15 cellular contexts compared by ENCODE assay signal in genomic region chr7:137774793-137775201, GRCh38.
A peak's percentile ranks its signal among the peaks of the same experiment; 100 is the strongest.
DNase-seq lines count a peak whose midpoint lies in the region; ATAC-seq and TF ChIP-seq lines count a peak whose summit lies in the region.
"Had no signal": no experiment of that assay in that cellular context is flagged by ENCODE, and none has a peak within 500 bp of the region (broad histone marks: within the 10 kb centered on the region; RNA-seq: fewer than 3 reads in every experiment).

No MANE protein-coding gene starts in this region.

- H3K27ac ChIP-seq in stomach = no peak overlapping the region
- H3K27ac ChIP-seq: SJCRH30 had no signal

- H3K4me2 ChIP-seq in skeletal muscle satellite cell (ENCODE audit: low read length) = peak overlapping the region; percentile 79

- TF ChIP-seq CTCF in choroid plexus epithelial cell (conservative IDR thresholded peaks at IDR 0.05; ENCODE audit: low read depth, low read length) (no peak), stomach (IDR thresholded peaks at IDR 0.05) (no peak)

- no peak for DNase-seq in activated naive CD4-positive, alpha-beta T cell treated with anti-CD3 and anti-CD28 coated beads, Interleukin-2, amount 50 U/mL, for 72 hours (ENCODE audit: low spot score in 2 of 2)
- DNase-seq in activated naive CD4-positive, alpha-beta T cell (lab: John Stamatoyannopoulos, UW) = no peak
- DNase-seq in LHCN-M2 (ENCODE audit: low read depth) (peak; percentile 58), choroid plexus epithelial cell (ENCODE audit: low read depth) (peak; percentile 53), stomach (no peak), epidermal melanocyte (ENCODE audit: insufficient read length, low spot score) (no peak)
- DNase-seq: activated CD4-positive, CD25-positive, alpha-beta regulatory T cell treated with anti-CD3 and anti-CD28 coated beads, Interleukin-2, amount 50 U/mL, for 72 hours; erythroblast; left cardiac atrium; NCI-H446 treated with DMSO at 0.1 percent for 48 hours; SJCRH30; stimulated activated naive CD4-positive, alpha-beta T cell treated with Interleukin-2 at 50 U/mL for 16 hours had no signal

- TF ChIP-seq POLR2A in stomach (IDR thresholded peaks at IDR 0.05) = no peak

- ATAC-seq in activated naive CD4-positive, alpha-beta T cell treated with anti-CD3 and anti-CD28 coated beads, Interleukin-2, amount 50 U/mL, for 72 hours = peak; percentile 13 to 80
- ATAC-seq in GM18873 (IDR thresholded peaks at IDR 0.05; ENCODE audit: low FRiP score, unreplicated experiment) = no peak
- ATAC-seq: left cardiac atrium had no signal

- peak overlapping the region; percentile 78 for H3K9ac ChIP-seq in skeletal muscle satellite cell (ENCODE audit: low read depth, low read length)

- 56 to 72% (median 66%) methylated on average over 4 of the region's 4 CpGs for WGBS in stomach, 5 donors

- H3K27me3 ChIP-seq in skeletal muscle satellite cell (ENCODE audit: control insufficient read depth, insufficient read depth, low read length) (no peaks in the 10 kb centered on the region), stomach (no peaks in the 10 kb centered on the region)

- intact Hi-C loops in stomach (cut with DNase I; ENCODE audit: low total_unique reads) = no loop called here

- no peak overlapping the region for H3K4me3 ChIP-seq in choroid plexus epithelial cell (ENCODE audit: low read depth, low read length)
- peak overlapping the region; percentile 64 for H3K4me3 ChIP-seq in skeletal muscle satellite cell (ENCODE audit: low read length)
- H3K4me3 ChIP-seq in stomach = no peak overlapping the region
- H3K4me3 ChIP-seq: SJCRH30 had no signal

- H3K36me3 ChIP-seq in skeletal muscle satellite cell (ENCODE audit: insufficient read depth, low read length) = no peaks in the 10 kb centered on the region
- no peaks in the 10 kb centered on the region for H3K36me3 ChIP-seq in stomach
- H3K36me3 ChIP-seq: SJCRH30 had no signal

- peaks cover 44% of the 10 kb centered on the region for H3K4me1 ChIP-seq in skeletal muscle satellite cell (ENCODE audit: control insufficient read depth, insufficient read depth, low read length)
- no peaks in the 10 kb centered on the region for H3K4me1 ChIP-seq in stomach
- H3K4me1 ChIP-seq: SJCRH30 had no signal

- H3K36me3 Mint-ChIP-seq in activated naive CD4-positive, alpha-beta T cell treated with anti-CD3 and anti-CD28 coated beads, Interleukin-2, amount 50 U/mL, for 72 hours = no peaks in the 10 kb centered on the region
- H3K36me3 Mint-ChIP-seq: activated naive CD8-positive, alpha-beta T cell had no signal

- H3K9me3 ChIP-seq in skeletal muscle satellite cell (replicated peaks; ENCODE audit: low read length) (no peaks in the 10 kb centered on the region), stomach (no peaks in the 10 kb centered on the region)
- H3K9me3 ChIP-seq: SJCRH30 had no signal

- TF ChIP-seq EP300 in stomach (IDR thresholded peaks at IDR 0.05) = no peak

- peak overlapping the region in 1 of 2 donors; percentile 95 for H3K27ac Mint-ChIP-seq in activated naive CD4-positive, alpha-beta T cell treated with anti-CD3 and anti-CD28 coated beads, Interleukin-2, amount 50 U/mL, for 72 hours
- H3K27ac Mint-ChIP-seq: activated naive CD8-positive, alpha-beta T cell had no signal

- no peaks in the 10 kb centered on the region for H3K9me3 Mint-ChIP-seq in activated naive CD4-positive, alpha-beta T cell treated with anti-CD3 and anti-CD28 coated beads, Interleukin-2, amount 50 U/mL, for 72 hours

Comparison
In these comparisons a context has a peak if more than half of its experiments do, and no peak if none do; other contexts are left out.
1. DNase-seq: peak in LHCN-M2 (single experiment) and choroid plexus epithelial cell (single experiment); none in activated naive CD4-positive, alpha-beta T cell treated with anti-CD3 and anti-CD28 coated beads, Interleukin-2, amount 50 U/mL, for 72 hours (0 of 2), activated naive CD4-positive, alpha-beta T cell (0 of 4), stomach (single experiment) and epidermal melanocyte (single experiment).